9 cellular contexts compared by ENCODE assay signal in the genomic region with DNA sequence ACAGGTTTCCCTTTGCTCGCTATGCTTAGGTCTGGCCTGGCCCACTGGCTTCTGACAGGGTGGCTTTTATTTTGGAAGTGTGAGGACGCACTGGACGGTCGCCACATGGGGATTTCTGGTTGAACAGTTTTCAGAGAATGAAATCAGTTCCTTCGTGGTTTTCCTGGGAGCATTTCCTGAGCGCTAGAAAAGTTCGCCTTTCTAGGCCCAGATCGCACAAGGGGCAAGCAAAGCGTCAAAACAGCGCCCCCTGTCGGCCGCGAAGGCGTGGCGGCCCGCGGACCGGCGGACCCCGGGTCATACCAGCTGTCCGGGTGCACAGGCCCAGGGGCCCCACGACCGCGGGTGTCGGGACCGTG. TPM values are rescaled to one million over a fixed set of nuclear protein-coding genes. Genes with fewer than 3 reads are reported as not detected.
DNase-seq lines count a peak whose midpoint lies in the region; ATAC-seq and TF ChIP-seq lines count a peak whose summit lies in the region.
"Had no signal": no experiment of that assay in that cellular context is flagged by ENCODE, and none has a peak within 500 bp of the region (broad histone marks: within the 10 kb centered on the region; RNA-seq: fewer than 3 reads in every experiment).

No MANE protein-coding gene starts in this region.

- H4K20me1 ChIP-seq in DND-41 (ENCODE audit: insufficient read depth, low read length) = no peaks in the 10 kb centered on the region

- H3K79me2 ChIP-seq in DND-41 (ENCODE audit: insufficient read depth, low read length) = no peaks in the 10 kb centered on the region

- H3K27ac ChIP-seq in DND-41 (ENCODE audit: low read length) = no peak overlapping the region
- H3K27ac ChIP-seq: SJSA1 had no signal

- H3K36me3 ChIP-seq in DND-41 (ENCODE audit: insufficient read depth, low read length) (no peaks in the 10 kb centered on the region), H7 (replicated peaks; ENCODE audit: control insufficient read depth, insufficient read depth, low read length) (no peaks in the 10 kb centered on the region)
- H3K36me3 ChIP-seq: SJSA1 had no signal

- H2AFZ ChIP-seq in DND-41 (ENCODE audit: low read depth, low read length) = no peak overlapping the region

- H3K4me3 ChIP-seq in DND-41 (ENCODE audit: low read depth in 1 of 2, low read length in 2 of 2) = no peak overlapping the region
- peak overlapping the region; percentile 63 for H3K4me3 ChIP-seq in H7 (ENCODE audit: insufficient read depth, low read depth, low read length)
- H3K4me3 ChIP-seq in fibroblast of pulmonary artery (replicated peaks; ENCODE audit: low read depth, low read length) = peak overlapping the region; percentile 59
- H3K4me3 ChIP-seq: SJSA1 had no signal

- H3K9me3 ChIP-seq in DND-41 (ENCODE audit: insufficient read depth, low read length, severe bottlenecking) = no peaks in the 10 kb centered on the region
- H3K9me3 ChIP-seq: SJSA1 had no signal

- H3K9ac ChIP-seq in DND-41 (ENCODE audit: low read depth, low read length) = no peak overlapping the region

- no peaks in the 10 kb centered on the region for H3K9me3 Mint-ChIP-seq in nephron

- H3K4me2 ChIP-seq in DND-41 (ENCODE audit: insufficient read depth, low read length) = no peak overlapping the region

- H3K27me3 ChIP-seq in DND-41 (ENCODE audit: insufficient read depth, low read length, poor library complexity) = no peaks in the 10 kb centered on the region
- H3K27me3 ChIP-seq in H7 (ENCODE audit: control insufficient read depth, insufficient read depth, low read length) = peaks cover 3% of the 10 kb centered on the region; the same call in 1 of the 2 replicates

- peak; percentile 20 for DNase-seq in DND-41
- DNase-seq in H7 = peak; percentile 88
- peak; percentile 58 to 71 for DNase-seq in NOMO-1 (lab: John Stamatoyannopoulos, UW; ENCODE audit: unreplicated experiment in 2 of 2)
- peak; percentile 76 for DNase-seq in activated T-helper 1 cell treated with Interleukin-2 at 50 U/mL for 16 hours (ENCODE audit: low read depth)
- DNase-seq in fibroblast of pulmonary artery (ENCODE audit: low read depth) = peak; percentile 74
- DNase-seq in stimulated activated naive CD4-positive, alpha-beta T cell treated with Interleukin-2 at 50 U/mL for 16 hours (lab: John Stamatoyannopoulos, UW) = peak; percentile 75
- no peak for DNase-seq in NCI-H1436 (lab: John Stamatoyannopoulos, UW)

- H3K4me1 Mint-ChIP-seq in nephron = no peaks in the 10 kb centered on the region

- TF ChIP-seq CTCF in DND-41 (IDR thresholded peaks at IDR 0.05; ENCODE audit: borderline replicate concordance, extremely low read depth, low read length, poor library complexity, severe bottlenecking) (peak; percentile 61), fibroblast of pulmonary artery (IDR thresholded peaks at IDR 0.05; ENCODE audit: low read length, missing control alignments) (peak; percentile 71), nephron (IDR thresholded peaks at IDR 0.05; ENCODE audit: unreplicated experiment in 3 of 3) (peak in 2 of 3 experiments; percentile 20 to 31)

- no peak overlapping the region for H3K27ac Mint-ChIP-seq in nephron

- H3K27me3 Mint-ChIP-seq in nephron (ENCODE audit: low read depth) = peaks cover 8% of the 10 kb centered on the region

- ATAC-seq in DND-41 (ENCODE audit: insufficient read depth, low read depth) = no peak

- H3K36me3 Mint-ChIP-seq in nephron (ENCODE audit: low read depth) = no peaks in the 10 kb centered on the region

- no peak overlapping the region for H3K4me3 Mint-ChIP-seq in nephron

- peaks cover 15% of the 10 kb centered on the region for H3K4me1 ChIP-seq in DND-41 (ENCODE audit: insufficient read depth, low read length)
- H3K4me1 ChIP-seq: SJSA1 had no signal

RNA-seq across cellular contexts. Expression of gene CYP2R1, which starts 12.7 kb away (rescaled TPM):
- total RNA-seq in H7 (2014; rRNA removed; shearing (Covaris generic)) = 14.7 and 22.5 TPM in 2 replicates

Comparison
In these comparisons a context has a peak if more than half of its experiments do, and no peak if none do; other contexts are left out.
1. H3K4me3 ChIP-seq: peak in H7 (single experiment) and fibroblast of pulmonary artery (single experiment); none in DND-41 (0 of 2).
2. Peak in every context shown above with its lines, with median percentiles within 50 percentile points of each other: CTCF ChIP-seq.